In the genomic region with DNA sequence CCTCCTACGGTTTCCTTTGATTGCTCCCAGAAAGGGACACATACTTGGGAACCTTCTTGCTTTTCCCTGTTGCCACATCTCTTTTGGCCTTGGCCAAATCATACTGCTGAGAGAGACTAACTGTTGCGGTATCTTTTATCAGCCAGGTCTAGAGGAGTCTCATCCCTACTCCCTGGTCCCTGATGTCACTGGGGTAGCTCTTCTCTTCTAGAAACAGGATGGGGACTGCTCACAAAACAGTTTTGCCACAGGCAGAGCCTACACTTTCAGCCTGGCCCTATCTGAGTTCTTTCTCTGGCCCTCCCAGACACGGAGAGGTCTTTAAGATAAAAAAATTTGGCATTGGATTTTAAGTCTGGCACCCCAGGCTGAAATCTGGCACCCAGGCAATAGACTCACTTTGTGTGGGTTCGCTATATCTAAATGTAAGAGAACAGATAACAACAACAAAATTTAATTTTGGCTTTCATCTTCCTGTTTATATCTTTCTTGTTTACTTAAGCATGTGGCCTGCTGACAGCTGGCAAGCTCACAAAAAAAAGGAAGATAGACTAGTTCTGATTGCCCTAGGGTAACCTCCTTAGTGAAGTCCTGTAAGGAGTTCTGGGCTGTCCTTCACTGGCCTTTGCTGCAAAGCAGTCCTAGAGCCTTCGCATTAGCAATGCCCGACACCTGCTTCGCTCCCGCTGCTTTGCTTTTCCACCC, we compare ENCODE assay signal across 14 cellular contexts.
A peak's percentile ranks its signal among the peaks of the same experiment; 100 is the strongest.
DNase-seq lines count a peak whose midpoint lies in the region; ATAC-seq and TF ChIP-seq lines count a peak whose summit lies in the region.
"Had no signal": no experiment of that assay in that cellular context is flagged by ENCODE, and none has a peak within 500 bp of the region (broad histone marks: within the 10 kb centered on the region; RNA-seq: fewer than 3 reads in every experiment).

No MANE protein-coding gene starts in this region.

- no peak overlapping the region for H3K9ac ChIP-seq in parathyroid adenoma

- peak; percentile 63 for DNase-seq in DMS 273 (lab: John Stamatoyannopoulos, UW; ENCODE audit: unreplicated experiment)
- DNase-seq in NCI-H1105 treated with DMSO at 0.1 percent for 48 hours (lab: John Stamatoyannopoulos, UW): peak; percentile 53
- DNase-seq in fibroblast of villous mesenchyme (ENCODE audit: low read depth): peak; percentile 3
- DNase-seq in activated effector memory CD4-positive, alpha-beta T cell treated with anti-CD3 and anti-CD28 coated beads, Interleukin-2, amount 50 U/mL, for 16 hours: no peak
- DNase-seq: activated T-cell treated with anti-CD3 and anti-CD28 coated beads for 4 hours; CD4-positive, CD25-positive, alpha-beta regulatory T cell; KBM-7; T-helper 9 cell had no signal

- no peaks in the 10 kb centered on the region for H3K79me2 ChIP-seq in parathyroid adenoma

- H3K4me1 ChIP-seq in parathyroid adenoma: peaks cover 7% of the 10 kb centered on the region
- H3K4me1 ChIP-seq: HAP-1 had no signal

- peak overlapping the region; percentile 27 for H3K4me2 ChIP-seq in parathyroid adenoma (ENCODE audit: low read length)

- H3K9me3 ChIP-seq in parathyroid adenoma (ENCODE audit: control insufficient read depth, low read length): no peaks in the 10 kb centered on the region
- H3K9me3 ChIP-seq: HAP-1, neutrophil had no signal

- peak overlapping the region; percentile 47 for H2AFZ ChIP-seq in parathyroid adenoma

- no peak for ATAC-seq in GM18873 (IDR thresholded peaks at IDR 0.05; ENCODE audit: low FRiP score, unreplicated experiment)
- ATAC-seq in HG02938 (IDR thresholded peaks at IDR 0.05; ENCODE audit: unreplicated experiment): no peak
- ATAC-seq in GM18519 (IDR thresholded peaks at IDR 0.05; ENCODE audit: low FRiP score, unreplicated experiment): no peak

- no peak overlapping the region for H3K4me3 ChIP-seq in fibroblast of villous mesenchyme (ENCODE audit: low read depth, low read length)
- H3K4me3 ChIP-seq in parathyroid adenoma (ENCODE audit: low read depth, low read length): no peak overlapping the region
- H3K4me3 ChIP-seq: HAP-1 had no signal

- no peaks in the 10 kb centered on the region for H3K36me3 ChIP-seq in parathyroid adenoma (ENCODE audit: control insufficient read depth, insufficient read depth, low read length)
- H3K36me3 ChIP-seq: HAP-1, neutrophil had no signal

- H3K27ac ChIP-seq in parathyroid adenoma: peak overlapping the region; percentile 3
- H3K27ac ChIP-seq: neutrophil had no signal

- no peaks in the 10 kb centered on the region for H3K27me3 ChIP-seq in parathyroid adenoma (ENCODE audit: control insufficient read depth, insufficient read depth, low read length)
- H3K27me3 ChIP-seq: neutrophil had no signal

- TF ChIP-seq CTCF in fibroblast of villous mesenchyme (IDR thresholded peaks at IDR 0.05; ENCODE audit: insufficient read depth, low read depth, low read length) (no peak), parathyroid adenoma (IDR thresholded peaks at IDR 0.05) (no peak)
